Comparison of ENCODE assay signal across 1 cellular context in genomic region chrX:110806145-110806544, GRCh38.
TF ChIP-seq lines count a peak whose summit lies in the region.

No MANE protein-coding gene starts in this region.

TF ChIP-seq in GM23338, 12 proteins besides CTCF, POLR2A, EP300 and RAD21 (continued from another document):
- no peak for TF ChIP-seq ZNF462 (CRISPR knock-in tag; IDR thresholded peaks at IDR 0.05)
- TF ChIP-seq CREB1 (CRISPR knock-in tag; IDR thresholded peaks at IDR 0.05; ENCODE audit: low read depth) = no peak
- TF ChIP-seq ETS1 (IDR thresholded peaks at IDR 0.05) = no peak
TF ChIP-seq in GM23338: peak in this region for 0.
